Comparison of ENCODE assay signal across 8 cellular contexts in the genomic region with DNA sequence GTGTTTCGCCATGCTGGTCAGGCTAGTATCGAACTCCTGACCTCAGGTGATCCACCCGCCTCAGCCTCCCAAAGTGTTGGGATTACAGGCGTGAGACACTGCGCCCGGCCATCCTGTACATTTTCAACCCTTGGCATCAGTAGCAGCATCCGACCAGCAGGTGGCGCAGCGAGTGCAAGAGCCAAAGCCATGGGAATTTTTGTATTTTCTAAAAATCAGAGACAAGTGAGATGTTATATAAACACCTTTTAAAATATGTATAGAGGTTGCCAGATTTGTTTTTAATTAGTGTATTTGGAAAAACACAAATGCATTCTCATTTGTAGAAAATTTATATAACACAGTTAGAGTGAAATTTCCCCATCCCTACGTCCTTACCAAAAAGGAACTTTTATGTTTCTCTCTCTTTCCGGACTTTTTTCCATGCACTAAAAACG. TPM values are rescaled to one million over a fixed set of nuclear protein-coding genes. Genes with fewer than 3 reads are reported as not detected.
DNase-seq lines count a peak whose midpoint lies in the region; ATAC-seq and TF ChIP-seq lines count a peak whose summit lies in the region.

No MANE protein-coding gene starts in this region.

- TF ChIP-seq CTCF in AG04449 (IDR thresholded peaks at IDR 0.05; ENCODE audit: insufficient read depth, low read length, missing control alignments) (peak; percentile 83), body of pancreas (IDR thresholded peaks at IDR 0.05) (peak; percentile 81 to 99 (median 92))

- DNase-seq in AG04449 (ENCODE audit: low read depth, low spot score) (no peak), NCI-H1694 (lab: John Stamatoyannopoulos, UW) (peak; percentile 56), UCSD-AML1 (lab: John Stamatoyannopoulos, UW; ENCODE audit: unreplicated experiment) (peak; percentile 63), body of pancreas (peak; percentile 79 to 86 (median 81)), inferior parietal cortex (ENCODE audit: extremely low spot score) (peak; percentile 89)
- peak; percentile 47 to 70 for DNase-seq in stimulated activated CD4-positive, alpha-beta T cell treated with anti-CD3 and anti-CD28 coated beads, Interleukin-15, amount 100 ng/mL, for 1 hour (ENCODE audit: low read depth in 1 of 2, low spot score in 1 of 2)

- no peak overlapping the region for H3K27ac ChIP-seq in body of pancreas

- TF ChIP-seq POLR2A in body of pancreas (IDR thresholded peaks at IDR 0.05) = no peak

- H3K4me3 ChIP-seq in AG04449 (ENCODE audit: low read depth, low read length) (no peak overlapping the region), body of pancreas (no peak overlapping the region)

- intact Hi-C loops in body of pancreas (cut with DNase I) = loop anchor here (5.0 kb wide), 1 partner anchor 199 kb away; no protein-coding TSS in a partner anchor

- POLR2A ChIA-PET in AG04449 (lab: Yijun Ruan, JAX) = interaction anchor here (1.0 kb wide), 1 partner anchor 154 kb away, joined by 7 read pairs; no protein-coding TSS in a partner anchor

- WGBS in body of pancreas, 2 donors = 17 to 18% methylated on average over 12 of the region's 12 CpGs

- H3K9me3 ChIP-seq in body of pancreas = no peaks in the 10 kb centered on the region

- no peaks in the 10 kb centered on the region for H3K36me3 ChIP-seq in body of pancreas (replicated peaks in 1 of 2; ENCODE audit: insufficient read depth in 1 of 2, low read depth in 2 of 2)

- H3K27me3 ChIP-seq in body of pancreas = no peaks in the 10 kb centered on the region

- CTCF ChIA-PET in AG04449 (lab: Yijun Ruan, JAX) = interaction anchor here (0.6 to 8.2 kb wide), 34 partner anchors 9 to 1092 kb away, joined by 3 to 156 read pairs (median 6); partner anchors contain the start of gene ACSL3

- ATAC-seq in GM18511 (IDR thresholded peaks at IDR 0.05; ENCODE audit: unreplicated experiment) (peak; percentile 45), body of pancreas (peak; percentile 75), GM18909 (IDR thresholded peaks at IDR 0.05; ENCODE audit: poor library complexity, unreplicated experiment) (no peak)

- H3K4me1 ChIP-seq in body of pancreas = peaks cover 5% of the 10 kb centered on the region

RNA-seq across cellular contexts. Expression of gene MOGAT1, which starts 36.8 kb away (rescaled TPM):
- 1 to 10 TPM in 1 of 2 donors, not detected in 1; 1.8 TPM for total RNA-seq in body of pancreas

RNA-seq across cellular contexts. Expression of gene FARSB, which starts 52.4 kb away (rescaled TPM):
- 10 to 100 TPM in 1 of 2 donors, 1 to 10 TPM in 1; 7.6 to 11.4 TPM for total RNA-seq in body of pancreas
